Comparison of ENCODE assay signal across 26 cellular contexts in genomic region chr21:46489162-46489663, GRCh38.
"Had no signal": no experiment of that assay in that cellular context is flagged by ENCODE, and none has a peak within 500 bp of the region (broad histone marks: within the 10 kb centered on the region; RNA-seq: fewer than 3 reads in every experiment).

No MANE protein-coding gene starts in this region.

- H3K27me3 ChIP-seq: left lung, ovary, right lobe of liver, suprapubic skin, transverse colon, vagina had no signal

- H3K4me1 ChIP-seq: left lung, psoas muscle, right lobe of liver, suprapubic skin, transverse colon, vagina had no signal

- H3K4me3 ChIP-seq: left lung, mucosa of descending colon, ovary, psoas muscle, right lobe of liver, suprapubic skin, transverse colon, vagina had no signal

- H3K27ac ChIP-seq: left lung, psoas muscle, right lobe of liver, suprapubic skin, transverse colon, vagina had no signal

- H3K9me3 ChIP-seq: left lung, mucosa of descending colon, ovary, psoas muscle, right lobe of liver, suprapubic skin, transverse colon, vagina had no signal

- ATAC-seq: activated CD8-positive, alpha-beta T cell treated with anti-CD3 and anti-CD28 coated beads, Interleukin-2, amount 10 ng/mL, durations not matched to agents 7 days and 5 days; activated naive CD4-positive, alpha-beta T cell treated with anti-CD3 and anti-CD28 coated beads, Interleukin-2, amount 50 U/mL, for 72 hours; left lung; mucosa of descending colon; psoas muscle; right lobe of liver; stimulated activated naive CD8-positive, alpha-beta T cell treated with anti-CD3 and anti-CD28 coated beads, Interleukin-15, amount 100 ng/mL, for 72 hours; T-cell had no signal

- H3K36me3 ChIP-seq: ovary, right lobe of liver had no signal

- DNase-seq: activated CD4-positive, alpha-beta T cell treated with anti-CD3 and anti-CD28 coated beads for 48 hours; activated CD4-positive, CD25-positive, alpha-beta regulatory T cell; activated CD8-positive, alpha-beta memory T cell treated with anti-CD3 and anti-CD28 coated beads, Interleukin-2, amount 50 U/mL, for 4 hours; activated CD8-positive, alpha-beta T cell treated with anti-CD3 and anti-CD28 coated beads, Interleukin-2, amount 10 ng/mL, durations not matched to agents 7 days and 5 days; activated gamma-delta T cell treated with Interleukin-2 at 50 U/mL for 16 hours; activated T-cell treated with anti-CD3 and anti-CD28 coated beads, Interleukin-2, amount 50 U/mL, for 72 hours; amniotic stem cell; caudate nucleus; foreskin fibroblast; glutamatergic neuron; kidney; left lung; mucosa of descending colon; naive B cell; ovary; psoas muscle; right lobe of liver; small intestine; stimulated activated CD4-positive, alpha-beta T cell treated with anti-CD3 and anti-CD28 coated beads, Interleukin-15, amount 100 ng/mL, for 24 hours; stimulated activated CD4-positive, alpha-beta T cell treated with anti-CD3 and anti-CD28 coated beads, Interleukin-2, amount 100 ng/mL, for 48 hours; stimulated activated naive CD8-positive, alpha-beta T cell treated with anti-CD3 and anti-CD28 coated beads, Interleukin-15, amount 100 ng/mL, for 72 hours; T-cell; transverse colon had no signal
